15 cellular contexts compared by ENCODE assay signal in genomic region chr11:1963864-1964263, GRCh38. TPM values are rescaled to one million over a fixed set of nuclear protein-coding genes. Genes with fewer than 3 reads are reported as not detected.
DNase-seq lines count a peak whose midpoint lies in the region; ATAC-seq and TF ChIP-seq lines count a peak whose summit lies in the region.
"Had no signal": no experiment of that assay in that cellular context is flagged by ENCODE, and none has a peak within 500 bp of the region (broad histone marks: within the 10 kb centered on the region; RNA-seq: fewer than 3 reads in every experiment).

No MANE protein-coding gene starts in this region.

- no peak overlapping the region for H3K27ac Mint-ChIP-seq in mesothelial cell of epicardium
- H3K27ac Mint-ChIP-seq: CD4-positive, alpha-beta memory T cell; GM23338 had no signal

- H3K36me3 Mint-ChIP-seq in mesothelial cell of epicardium, result no peaks in the 10 kb centered on the region
- H3K36me3 Mint-ChIP-seq: CD4-positive, alpha-beta memory T cell had no signal

- H3K36me3 ChIP-seq in right atrium auricular region, result no peaks in the 10 kb centered on the region
- H3K36me3 ChIP-seq in lower lobe of right lung, result no peaks in the 10 kb centered on the region
- H3K36me3 ChIP-seq in upper lobe of right lung, result no peaks in the 10 kb centered on the region
- H3K36me3 ChIP-seq: BE2C had no signal

- H3K9me3 ChIP-seq in right atrium auricular region, result no peaks in the 10 kb centered on the region
- H3K9me3 ChIP-seq in lower lobe of right lung, result no peaks in the 10 kb centered on the region
- no peaks in the 10 kb centered on the region for H3K9me3 ChIP-seq in upper lobe of right lung
- H3K9me3 ChIP-seq: BE2C had no signal

- H3K4me3 Mint-ChIP-seq in mesothelial cell of epicardium, result no peak overlapping the region
- H3K4me3 Mint-ChIP-seq: CD4-positive, alpha-beta memory T cell; GM23338 had no signal

- H3K9me3 Mint-ChIP-seq in mesothelial cell of epicardium, result no peaks in the 10 kb centered on the region
- H3K9me3 Mint-ChIP-seq: CD4-positive, alpha-beta memory T cell; GM23338 had no signal

- H3K27ac ChIP-seq in right atrium auricular region, result no peak overlapping the region
- no peak overlapping the region for H3K27ac ChIP-seq in lower lobe of right lung
- no peak overlapping the region for H3K27ac ChIP-seq in upper lobe of right lung
- no peak overlapping the region for H3K27ac ChIP-seq in foreskin keratinocyte
- H3K27ac ChIP-seq: C4-2B had no signal

- intact Hi-C loops in Right ventricle myocardium inferior (cut with DNase I), result no loop called here
- intact Hi-C loops in lower lobe of right lung (cut with DNase I), result no loop called here
- intact Hi-C loops in sciatic nerve (cut with DNase I), result no loop called here
- intact Hi-C loops in upper lobe of right lung (cut with DNase I), result no loop called here

- H3K4me3 ChIP-seq in right atrium auricular region, result no peak overlapping the region
- no peak overlapping the region for H3K4me3 ChIP-seq in lower lobe of right lung
- H3K4me3 ChIP-seq in upper lobe of right lung, result no peak overlapping the region
- H3K4me3 ChIP-seq: GM12878, GM23338 had no signal

- DNase-seq in right atrium auricular region (ENCODE audit: low spot score) (peak; percentile 28), Right ventricle myocardium inferior (ENCODE audit: missing footprints) (no peak), lower lobe of right lung (peak; percentile 17), sciatic nerve (ENCODE audit: low spot score) (peak; percentile 41), upper lobe of right lung (peak; percentile 3), foreskin keratinocyte (no peak), mesothelial cell of epicardium (ENCODE audit: low spot score in 2 of 2, unreplicated experiment in 2 of 2) (no peak)
- DNase-seq: BE2C; CD4-positive, alpha-beta memory T cell; DMS79; H7 had no signal

- no peaks in the 10 kb centered on the region for H3K27me3 Mint-ChIP-seq in mesothelial cell of epicardium (ENCODE audit: low read depth)
- H3K27me3 Mint-ChIP-seq: CD4-positive, alpha-beta memory T cell had no signal

- ATAC-seq in Right ventricle myocardium inferior (no peak), lower lobe of right lung (no peak), sciatic nerve (peak; percentile 27), upper lobe of right lung (no peak), foreskin keratinocyte (no peak)
- ATAC-seq: GM12878 had no signal

- H3K4me1 ChIP-seq in right atrium auricular region (no peaks in the 10 kb centered on the region), lower lobe of right lung (no peaks in the 10 kb centered on the region), upper lobe of right lung (no peaks in the 10 kb centered on the region), foreskin keratinocyte (no peaks in the 10 kb centered on the region)
- H3K4me1 ChIP-seq: BE2C had no signal

- H3K4me1 Mint-ChIP-seq in mesothelial cell of epicardium, result no peaks in the 10 kb centered on the region
- H3K4me1 Mint-ChIP-seq: CD4-positive, alpha-beta memory T cell; GM23338 had no signal

- no peaks in the 10 kb centered on the region for H3K27me3 ChIP-seq in right atrium auricular region
- no peaks in the 10 kb centered on the region for H3K27me3 ChIP-seq in lower lobe of right lung (ENCODE audit: low read depth)
- H3K27me3 ChIP-seq in upper lobe of right lung, result no peaks in the 10 kb centered on the region
- no peaks in the 10 kb centered on the region for H3K27me3 ChIP-seq in foreskin keratinocyte
- H3K27me3 ChIP-seq: BE2C had no signal

- TF ChIP-seq CTCF in right atrium auricular region (IDR thresholded peaks at IDR 0.05) (no peak), lower lobe of right lung (IDR thresholded peaks at IDR 0.05) (no peak), upper lobe of right lung (IDR thresholded peaks at IDR 0.05) (no peak), foreskin keratinocyte (conservative IDR thresholded peaks at IDR 0.05) (no peak), mesothelial cell of epicardium (IDR thresholded peaks at IDR 0.05; ENCODE audit: unreplicated experiment) (no peak)

RNA-seq across cellular contexts. Expression of gene MRPL23, which starts 16.7 kb away (rescaled TPM):
- total RNA-seq in right atrium auricular region (100 to 1,000 TPM; 128 to 210 TPM), Right ventricle myocardium inferior (107 TPM), lower lobe of right lung (59.2 TPM), sciatic nerve (39.5 TPM), upper lobe of right lung (58.6 TPM), foreskin keratinocyte (67.8 and 141 TPM in 2 replicates), mesothelial cell of epicardium (37.7 to 40.3 TPM (median 39.4 TPM) in 3 replicates)
- 108 and 218 TPM in 2 replicates for polyA plus RNA-seq in foreskin keratinocyte

RNA-seq across cellular contexts. Expression of gene H19, which starts 33.8 kb away (rescaled TPM):
- total RNA-seq in right atrium auricular region (100 to 1,000 TPM; 449 to 551 TPM), Right ventricle myocardium inferior (611 TPM), lower lobe of right lung (87.6 TPM), sciatic nerve (1,096 TPM), upper lobe of right lung (55.8 TPM), foreskin keratinocyte (33.1 and 48.9 TPM in 2 replicates), mesothelial cell of epicardium (13,899 to 14,658 TPM (median 14,601 TPM) in 3 replicates)
- polyA plus RNA-seq in foreskin keratinocyte, result 35.1 and 62.3 TPM in 2 replicates
- total RNA-seq: CD4-positive, alpha-beta memory T cell had no signal
- polyA plus RNA-seq: CD4-positive, alpha-beta memory T cell had no signal

RNA-seq across cellular contexts. Expression of gene TNNT3, which starts 44.4 kb away (rescaled TPM):
- total RNA-seq in right atrium auricular region (10 to 100 TPM; 12.8 to 16.4 TPM), Right ventricle myocardium inferior (36.3 TPM), lower lobe of right lung (4.7 TPM), sciatic nerve (35.6 TPM), upper lobe of right lung (0.43 TPM), foreskin keratinocyte (not detected in 2 replicates), mesothelial cell of epicardium (15.2 to 19.0 TPM (median 18.0 TPM) in 3 replicates)
- not detected in 2 replicates for polyA plus RNA-seq in foreskin keratinocyte
- total RNA-seq: G401, GM12878, GM23338, H7 had no signal
- polyA plus RNA-seq: CD4-positive, alpha-beta memory T cell; GM23338 had no signal

Comparison
In these comparisons a context has a peak if more than half of its experiments do, and no peak if none do; other contexts are left out.
1. DNase-seq: peak in right atrium auricular region (single experiment), lower lobe of right lung (single experiment), sciatic nerve (single experiment) and upper lobe of right lung (single experiment); none in Right ventricle myocardium inferior (single experiment), foreskin keratinocyte (0 of 2) and mesothelial cell of epicardium (0 of 2).
2. RNA of gene H19, which starts 33.8 kb away (total RNA-seq): 13,899 to 14,658 TPM in mesothelial cell of epicardium; 1,096 TPM in sciatic nerve (single experiment), 611 TPM in Right ventricle myocardium inferior (single experiment), 449 to 551 TPM in right atrium auricular region, 87.6 TPM in lower lobe of right lung (single experiment), 55.8 TPM in upper lobe of right lung (single experiment) and 33.1 to 48.9 TPM in foreskin keratinocyte; every median in the first group is over 10 times any median in the second.